ENCODE assay signal across 8 cellular contexts in the genomic region with DNA sequence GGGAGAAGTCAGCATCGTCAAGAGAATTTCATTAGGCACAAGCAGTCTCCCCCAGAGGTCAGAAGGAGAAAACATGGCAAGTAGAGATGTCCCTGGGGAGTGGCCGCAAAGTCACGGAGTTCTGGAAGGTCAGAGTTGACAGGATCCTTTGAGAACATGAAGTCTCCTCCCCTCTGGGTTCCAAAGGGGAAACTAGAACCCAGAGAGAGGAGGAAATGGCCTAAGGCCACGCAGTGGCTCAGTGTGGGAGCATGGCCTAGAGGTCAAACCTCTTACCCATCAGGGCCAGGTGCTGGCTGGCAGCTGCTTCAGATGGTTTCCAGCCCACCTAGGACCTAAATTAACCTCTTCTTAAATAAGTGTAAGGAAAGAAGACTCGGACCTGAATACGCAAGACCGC. TPM values are rescaled to one million over a fixed set of nuclear protein-coding genes. Genes with fewer than 3 reads are reported as not detected.
DNase-seq lines count a peak whose midpoint lies in the region; ATAC-seq, FAIRE-seq and TF ChIP-seq lines count a peak whose summit lies in the region.

No MANE protein-coding gene starts in this region.

- H4K20me1 ChIP-seq in PC-3 (ENCODE audit: low read length) (no peaks in the 10 kb centered on the region; the same call in 1 of the 2 replicates), endothelial cell of umbilical vein (replicated peaks; ENCODE audit: control insufficient read depth, extremely low read depth, insufficient read depth, low read length) (no peaks in the 10 kb centered on the region)

- dilution Hi-C loops in endothelial cell of umbilical vein (cut with MboI; ENCODE audit: extremely low pct_ligation_motif_present, low sequenced_read_pairs), result no loop called here

- H3K27ac ChIP-seq in PC-3 (ENCODE audit: low read length) (peak overlapping the region; percentile 78; the same call in 1 of the 2 replicates), endothelial cell of umbilical vein (ENCODE audit: insufficient read depth, low read depth, low read length) (peak overlapping the region; percentile 87)

- H3K9ac ChIP-seq in PC-3 (ENCODE audit: low read length) (peak overlapping the region; percentile 98), endothelial cell of umbilical vein (replicated peaks; ENCODE audit: extremely low read depth, insufficient read depth, low read length) (peak overlapping the region; percentile 94)

- H3K9me1 ChIP-seq in endothelial cell of umbilical vein (replicated peaks; ENCODE audit: control insufficient read depth, extremely low read depth, insufficient read depth, low read length), result no peaks in the 10 kb centered on the region

- H3K9me3 Mint-ChIP-seq in osteocyte (ENCODE audit: unreplicated experiment), result no peaks in the 10 kb centered on the region

- intact Hi-C loops in PC-3 (cut with micrococcal nuclease), result no loop called here
- intact Hi-C loops in endothelial cell of umbilical vein (cut with micrococcal nuclease), result loop anchor here (10.0 kb wide), 1 partner anchor 82 kb away; no protein-coding TSS in a partner anchor

- peaks cover 13% of the 10 kb centered on the region for H3K4me1 Mint-ChIP-seq in osteocyte (ENCODE audit: unreplicated experiment)

- POLR2A ChIA-PET in PC-3 (lab: Charles Lee; ENCODE audit: unreplicated experiment), result no interaction called here
- POLR2A ChIA-PET in endothelial cell of umbilical vein (lab: Charles Lee), result no interaction called here
- POLR2A ChIA-PET in GM10248 (lab: Yijun Ruan, JAX), result interaction anchor here (1.1 kb wide), 1 partner anchor 134 kb away, joined by 3 read pairs; no protein-coding TSS in a partner anchor

- H2AFZ ChIP-seq in PC-3 (ENCODE audit: low read length), result peak overlapping the region; percentile 82
- H2AFZ ChIP-seq in endothelial cell of umbilical vein (ENCODE audit: low read depth, low read length), result no peak overlapping the region

- H3K4me1 ChIP-seq in PC-3 (ENCODE audit: insufficient read depth, low read length), result peaks cover 21% of the 10 kb centered on the region
- peaks cover 15% of the 10 kb centered on the region for H3K4me1 ChIP-seq in endothelial cell of umbilical vein (ENCODE audit: control insufficient read depth, extremely low read depth, insufficient read depth, low read length)

- peak overlapping the region; percentile 91 for H3K4me3 Mint-ChIP-seq in osteocyte (ENCODE audit: unreplicated experiment)

- H3K27me3 Mint-ChIP-seq in osteocyte (ENCODE audit: unreplicated experiment), result no peaks in the 10 kb centered on the region

- DNase-seq in EL, result peak; percentile 13
- DNase-seq in PC-3, result no peak
- no peak for DNase-seq in endothelial cell of umbilical vein (ENCODE audit: low read depth, low spot score)
- DNase-seq in osteocyte (ENCODE audit: extremely low spot score, unreplicated experiment), result no peak
- no peak for DNase-seq in GM10248 (ENCODE audit: extremely low spot score)

- peak overlapping the region; percentile 90 for H3K4me3 ChIP-seq in PC-3 (ENCODE audit: low read length)
- peak overlapping the region; percentile 34 to 84 (median 78) for H3K4me3 ChIP-seq in endothelial cell of umbilical vein (replicated peaks in 1 of 3; ENCODE audit: insufficient read depth in 1 of 3, low read depth in 1 of 3, low read length in 3 of 3)

- H3K4me2 ChIP-seq in PC-3 (ENCODE audit: low read length) (peak overlapping the region; percentile 98), endothelial cell of umbilical vein (ENCODE audit: insufficient read depth, low read length) (peak overlapping the region; percentile 67)

- H3K9me3 ChIP-seq in PC-3 (ENCODE audit: low read length) (no peaks in the 10 kb centered on the region), endothelial cell of umbilical vein (replicated peaks; ENCODE audit: control insufficient read depth, insufficient read depth, low read length) (no peaks in the 10 kb centered on the region)

- H3K27me3 ChIP-seq in PC-3 (ENCODE audit: low read length) (no peaks in the 10 kb centered on the region), endothelial cell of umbilical vein (ENCODE audit: control insufficient read depth in 2 of 2, insufficient read depth in 2 of 2, low read length in 2 of 2) (no peaks in the 10 kb centered on the region)

- ATAC-seq in PC-3, result no peak
- no peak for ATAC-seq in GM21576 (IDR thresholded peaks at IDR 0.05; ENCODE audit: unreplicated experiment)
- ATAC-seq in GM21423 (IDR thresholded peaks at IDR 0.05; ENCODE audit: unreplicated experiment), result no peak
- no peak for ATAC-seq in GM19023 (IDR thresholded peaks at IDR 0.05; ENCODE audit: unreplicated experiment)

- peak overlapping the region; percentile 92 for H3K27ac Mint-ChIP-seq in osteocyte (ENCODE audit: unreplicated experiment)

- H3K36me3 Mint-ChIP-seq in osteocyte (ENCODE audit: unreplicated experiment), result peaks cover 5% of the 10 kb centered on the region

- BruUV-seq in PC-3 (replicated peaks; lab: Mats Ljungman, UMichigan), result TSS peak; percentile 55
- BruUV-seq in endothelial cell of umbilical vein (replicated peaks; lab: Mats Ljungman, UMichigan), result no TSS peak

- H3K9me2 ChIP-seq in PC-3 (replicated peaks; ENCODE audit: low read length), result no peaks in the 10 kb centered on the region

- no peak for TF ChIP-seq CTCF in PC-3 (conservative IDR thresholded peaks at IDR 0.05; ENCODE audit: low read depth, low read length)
- no peak for TF ChIP-seq CTCF in endothelial cell of umbilical vein (IDR thresholded peaks at IDR 0.05; ENCODE audit: extremely low read depth in 1 of 2, insufficient read depth in 1 of 2, low read depth in 1 of 2, low read length in 2 of 2)
- no peak for TF ChIP-seq CTCF in osteocyte (IDR thresholded peaks at IDR 0.05)
- TF ChIP-seq CTCF in GM10248 (IDR thresholded peaks at IDR 0.05; ENCODE audit: control extremely low read depth, extremely low read depth, low read depth, missing control alignments), result no peak

- FAIRE-seq in endothelial cell of umbilical vein (lab: Jason Lieb, UNC), result no peak

- H3F3A ChIP-seq in PC-3 (ENCODE audit: low read length, unreplicated experiment), result no peaks in the 10 kb centered on the region

- CTCF ChIA-PET in PC-3 (lab: Charles Lee) (no interaction called here), endothelial cell of umbilical vein (lab: Charles Lee) (interaction anchor here (1.9 kb wide), 1 partner anchor 154 kb away, joined by 13 read pairs; no protein-coding TSS in a partner anchor), GM10248 (lab: Yijun Ruan, JAX) (no interaction called here)

- TF ChIP-seq POLR2A in endothelial cell of umbilical vein (IDR thresholded peaks at IDR 0.05; ENCODE audit: low read depth, low read length), result no peak

- peaks cover 8% of the 10 kb centered on the region; the same call in 1 of the 2 replicates for H3K36me3 ChIP-seq in PC-3 (ENCODE audit: low read depth, low read length)
- peaks cover 0 to 18% of the 10 kb centered on the region in 2 experiments for H3K36me3 ChIP-seq in endothelial cell of umbilical vein (ENCODE audit: control insufficient read depth in 2 of 2, extremely low read depth in 1 of 2, insufficient read depth in 2 of 2, low read length in 2 of 2)

- H3K79me2 ChIP-seq in PC-3 (ENCODE audit: low read length) (peaks cover 61% of the 10 kb centered on the region), endothelial cell of umbilical vein (ENCODE audit: control insufficient read depth, insufficient read depth, low read length) (peaks cover 58% of the 10 kb centered on the region)

RNA-seq across cellular contexts. Expression of a gene that starts 0.9 kb away (rescaled TPM):
- total RNA-seq in PC-3 (2014; rRNA removed), result 88.6 and 104 TPM in 2 replicates
- total RNA-seq in endothelial cell of umbilical vein, result 57.7 and 60.7 TPM in 2 replicates
- polyA plus RNA-seq in endothelial cell of umbilical vein, result 116 and 128 TPM in 2 replicates
- 74.9 and 81.8 TPM in 2 replicates for polyA plus RNA-seq in endothelial cell of umbilical vein (2011; cell fraction: cytosol; rRNA removed)
- polyA plus RNA-seq in endothelial cell of umbilical vein (2011; cell fraction: nucleus; rRNA removed), result 171 and 195 TPM in 2 replicates
- polyA plus RNA-seq in endothelial cell of umbilical vein (2012), result 62.6 and 84.3 TPM in 2 replicates
- polyA minus RNA-seq in endothelial cell of umbilical vein, result 110 and 139 TPM in 2 replicates
- 64.6 TPM for polyA minus RNA-seq in endothelial cell of umbilical vein (2011; cell fraction: cytosol; rRNA and poly(A)+ RNA removed)
- 33.7 and 41.7 TPM in 2 replicates for polyA minus RNA-seq in endothelial cell of umbilical vein (2011; cell fraction: nucleus; rRNA and poly(A)+ RNA removed)
- total RNA-seq in osteocyte, result 63.5 and 64.8 TPM in 2 replicates

RNA-seq across cellular contexts. Expression of a gene that starts 1.2 kb away (rescaled TPM):
- total RNA-seq in PC-3 (2014; rRNA removed) (232 and 298 TPM in 2 replicates), endothelial cell of umbilical vein (235 and 242 TPM in 2 replicates), osteocyte (287 and 297 TPM in 2 replicates)
- polyA plus RNA-seq in endothelial cell of umbilical vein, result 732 and 1,321 TPM in 2 replicates
- polyA plus RNA-seq in endothelial cell of umbilical vein (2011; cell fraction: cytosol; rRNA removed), result 504 and 615 TPM in 2 replicates
- 169 and 228 TPM in 2 replicates for polyA plus RNA-seq in endothelial cell of umbilical vein (2011; cell fraction: nucleus; rRNA removed)
- polyA plus RNA-seq in endothelial cell of umbilical vein (2012), result 322 and 459 TPM in 2 replicates
- polyA minus RNA-seq in endothelial cell of umbilical vein, result 186 and 198 TPM in 2 replicates
- 273 TPM for polyA minus RNA-seq in endothelial cell of umbilical vein (2011; cell fraction: cytosol; rRNA and poly(A)+ RNA removed)
- polyA minus RNA-seq in endothelial cell of umbilical vein (2011; cell fraction: nucleus; rRNA and poly(A)+ RNA removed), result 32.9 and 39.6 TPM in 2 replicates

RNA-seq across cellular contexts. Expression of a gene that starts 12.4 kb away (rescaled TPM):
- total RNA-seq in PC-3 (2014; rRNA removed), result 0.40 and 1.5 TPM in 2 replicates
- total RNA-seq in endothelial cell of umbilical vein, result 0.18 and 0.40 TPM in 2 replicates
- polyA plus RNA-seq in endothelial cell of umbilical vein, result 0.25 and 0.29 TPM in 2 replicates
- 0.04 and 0.07 TPM in 2 replicates for polyA plus RNA-seq in endothelial cell of umbilical vein (2011; cell fraction: cytosol; rRNA removed)
- polyA plus RNA-seq in endothelial cell of umbilical vein (2011; cell fraction: nucleus; rRNA removed), result 1.2 and 2.3 TPM in 2 replicates
- 0.15 and 0.22 TPM in 2 replicates for polyA plus RNA-seq in endothelial cell of umbilical vein (2012)
- polyA minus RNA-seq in endothelial cell of umbilical vein, result 0.04 and 0.12 TPM in 2 replicates
- polyA minus RNA-seq in endothelial cell of umbilical vein (2011; cell fraction: cytosol; rRNA and poly(A)+ RNA removed), result not detected
- polyA minus RNA-seq in endothelial cell of umbilical vein (2011; cell fraction: nucleus; rRNA and poly(A)+ RNA removed), result 0.24 and 0.38 TPM in 2 replicates
- total RNA-seq in osteocyte, result not detected in 2 replicates

RNA-seq across cellular contexts. Expression of a gene that starts 29.2 kb away (rescaled TPM):
- total RNA-seq in PC-3 (2014; rRNA removed) (27.3 and 43.5 TPM in 2 replicates), endothelial cell of umbilical vein (29.7 and 31.4 TPM in 2 replicates), osteocyte (8.7 and 9.1 TPM in 2 replicates)
- polyA plus RNA-seq in endothelial cell of umbilical vein, result 19.0 and 27.1 TPM in 2 replicates
- polyA plus RNA-seq in endothelial cell of umbilical vein (2011; cell fraction: cytosol; rRNA removed), result 9.5 and 17.0 TPM in 2 replicates
- polyA plus RNA-seq in endothelial cell of umbilical vein (2011; cell fraction: nucleus; rRNA removed), result 127 and 160 TPM in 2 replicates
- polyA plus RNA-seq in endothelial cell of umbilical vein (2012), result 23.3 and 35.6 TPM in 2 replicates
- 20.0 and 36.5 TPM in 2 replicates for polyA minus RNA-seq in endothelial cell of umbilical vein
- 0.20 TPM for polyA minus RNA-seq in endothelial cell of umbilical vein (2011; cell fraction: cytosol; rRNA and poly(A)+ RNA removed)
- 24.5 and 40.3 TPM in 2 replicates for polyA minus RNA-seq in endothelial cell of umbilical vein (2011; cell fraction: nucleus; rRNA and poly(A)+ RNA removed)

RNA-seq across cellular contexts. Expression of a gene that starts 37.1 kb away (rescaled TPM):
- 0.26 and 0.63 TPM in 2 replicates for total RNA-seq in PC-3 (2014; rRNA removed)
- total RNA-seq in endothelial cell of umbilical vein, result 0.09 TPM in 2 replicates
- polyA plus RNA-seq in endothelial cell of umbilical vein, result 0.07 and 0.08 TPM in 2 replicates
- 0.06 and 0.13 TPM in 2 replicates for polyA plus RNA-seq in endothelial cell of umbilical vein (2011; cell fraction: cytosol; rRNA removed)
- 0.36 and 0.41 TPM in 2 replicates for polyA plus RNA-seq in endothelial cell of umbilical vein (2011; cell fraction: nucleus; rRNA removed)
- polyA plus RNA-seq in endothelial cell of umbilical vein (2012), result 0.22 TPM in 1 of 2 replicates, not detected in the other
- 0.04 and 0.12 TPM in 2 replicates for polyA minus RNA-seq in endothelial cell of umbilical vein
- polyA minus RNA-seq in endothelial cell of umbilical vein (2011; cell fraction: cytosol; rRNA and poly(A)+ RNA removed), result not detected
- not detected in 2 replicates for polyA minus RNA-seq in endothelial cell of umbilical vein (2011; cell fraction: nucleus; rRNA and poly(A)+ RNA removed)
- 23.9 and 26.6 TPM in 2 replicates for total RNA-seq in osteocyte
